12 cellular contexts compared by ENCODE assay signal in genomic region chr13:98083936-98084335, GRCh38.
"Had no signal": no experiment of that assay in that cellular context is flagged by ENCODE, and none has a peak within 500 bp of the region (broad histone marks: within the 10 kb centered on the region; RNA-seq: fewer than 3 reads in every experiment).

No MANE protein-coding gene starts in this region.

- H3K4me3 Mint-ChIP-seq: central memory CD8-positive, alpha-beta T cell; dendritic cell treated with granulocyte-macrophage colony-stimulating factor and Interleukin-4, amounts not matched to agents 40 ng/mL and 50 ng/mL, for 4 days; nephron; stimulated activated naive CD8-positive, alpha-beta T cell treated with anti-CD3 and anti-CD28 coated beads, Interleukin-15, Interleukin-2, amounts not matched to agents 100 ng/mL and 50 ng/mL, for 24 hours had no signal

- H3K9me3 Mint-ChIP-seq: central memory CD8-positive, alpha-beta T cell; stimulated activated naive CD8-positive, alpha-beta T cell treated with anti-CD3 and anti-CD28 coated beads, Interleukin-15, Interleukin-2, amounts not matched to agents 100 ng/mL and 50 ng/mL, for 24 hours had no signal

- H3K27me3 ChIP-seq: heart left ventricle, sigmoid colon, upper lobe of right lung had no signal

- H3K27ac Mint-ChIP-seq: dendritic cell treated with granulocyte-macrophage colony-stimulating factor and Interleukin-4, amounts not matched to agents 40 ng/mL and 50 ng/mL, for 4 days; stimulated activated naive CD8-positive, alpha-beta T cell treated with anti-CD3 and anti-CD28 coated beads, Interleukin-15, Interleukin-2, amounts not matched to agents 100 ng/mL and 50 ng/mL, for 24 hours had no signal

- H3K27me3 Mint-ChIP-seq: central memory CD8-positive, alpha-beta T cell; dendritic cell treated with granulocyte-macrophage colony-stimulating factor and Interleukin-4, amounts not matched to agents 40 ng/mL and 50 ng/mL, for 4 days; stimulated activated naive CD8-positive, alpha-beta T cell treated with anti-CD3 and anti-CD28 coated beads, Interleukin-15, Interleukin-2, amounts not matched to agents 100 ng/mL and 50 ng/mL, for 24 hours had no signal

- DNase-seq: activated CD4-positive, alpha-beta T cell treated with anti-CD3 and anti-CD28 coated beads for 48 hours; activated naive CD4-positive, alpha-beta T cell treated with Interleukin-2 at 50 U/mL for 16 hours; heart left ventricle; occipital lobe; sigmoid colon; stimulated activated CD4-positive, alpha-beta T cell treated with anti-CD3 and anti-CD28 coated beads, Interleukin-4, amount 100 ng/mL, for 1 hour; upper lobe of right lung had no signal

- H3K4me3 ChIP-seq: heart left ventricle, sigmoid colon, upper lobe of right lung had no signal

- H3K36me3 ChIP-seq: heart left ventricle, sigmoid colon, upper lobe of right lung had no signal

- ATAC-seq: left lobe of liver had no signal

- H3K9me3 ChIP-seq: heart left ventricle, sigmoid colon, upper lobe of right lung had no signal

- H3K27ac ChIP-seq: heart left ventricle, sigmoid colon, upper lobe of right lung had no signal

- H3K4me1 Mint-ChIP-seq: central memory CD8-positive, alpha-beta T cell had no signal

- H3K4me1 ChIP-seq: heart left ventricle, sigmoid colon, upper lobe of right lung had no signal
